8 cellular contexts compared by ENCODE assay signal in the genomic region with DNA sequence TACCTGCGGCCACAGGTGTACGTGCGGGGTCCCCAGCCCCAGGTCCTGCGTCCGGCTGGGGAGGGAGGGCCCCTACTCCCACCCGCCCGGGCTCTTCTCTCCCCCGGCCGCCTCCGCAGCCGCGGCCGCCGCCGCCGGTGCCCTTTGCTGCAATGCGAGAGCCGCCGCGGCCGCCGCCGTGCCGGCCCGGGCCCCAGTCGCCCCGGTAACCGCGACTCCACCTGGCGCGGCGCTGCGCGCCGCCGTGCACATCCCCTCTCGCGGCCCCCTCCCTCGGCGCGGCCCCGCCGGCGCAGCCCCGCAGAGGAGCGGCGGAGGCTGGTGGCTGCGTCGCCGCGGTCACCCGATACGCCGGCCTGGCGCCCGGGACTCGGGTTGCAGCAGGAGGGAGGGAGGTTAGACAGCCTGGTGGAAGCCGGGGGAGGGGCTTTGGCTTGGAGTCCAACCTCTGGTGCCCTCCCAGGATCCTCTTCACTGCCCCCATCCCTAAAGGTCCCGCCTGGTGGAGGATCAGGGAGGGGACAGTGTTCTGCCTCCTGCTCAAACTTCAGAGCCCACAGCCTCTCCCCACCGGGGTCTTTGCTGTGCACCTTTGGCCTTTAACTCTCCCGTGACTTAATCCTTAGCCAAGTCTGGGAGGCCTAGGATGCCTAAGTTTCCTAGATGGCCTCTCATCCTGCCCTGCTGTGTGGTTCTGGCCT. TPM values are rescaled to one million over a fixed set of nuclear protein-coding genes. Genes with fewer than 3 reads are reported as not detected.
DNase-seq lines count a peak whose midpoint lies in the region; ATAC-seq and TF ChIP-seq lines count a peak whose summit lies in the region.

No MANE protein-coding gene starts in this region.

- H3K4me2 ChIP-seq in hepatocyte = peak overlapping the region; percentile 93
- H3K4me2 ChIP-seq in skeletal muscle satellite cell (ENCODE audit: low read length) = peak overlapping the region; percentile 44

- peaks cover 9% of the 10 kb centered on the region for H3K4me1 ChIP-seq in cardiac muscle cell (ENCODE audit: low read depth)
- peaks cover 10% of the 10 kb centered on the region for H3K4me1 ChIP-seq in Panc1 (ENCODE audit: control insufficient read depth, insufficient read depth, low read length)
- no peaks in the 10 kb centered on the region for H3K4me1 ChIP-seq in hepatocyte (ENCODE audit: insufficient read depth)
- H3K4me1 ChIP-seq in skeletal muscle satellite cell (ENCODE audit: control insufficient read depth, insufficient read depth, low read length) = no peaks in the 10 kb centered on the region

- no peaks in the 10 kb centered on the region for H3K9me3 ChIP-seq in cardiac muscle cell (ENCODE audit: low read depth)
- no peaks in the 10 kb centered on the region for H3K9me3 ChIP-seq in Panc1 (ENCODE audit: control insufficient read depth, insufficient read depth, low read depth, low read length)
- no peaks in the 10 kb centered on the region for H3K9me3 ChIP-seq in hepatocyte (ENCODE audit: low read depth)
- no peaks in the 10 kb centered on the region for H3K9me3 ChIP-seq in skeletal muscle satellite cell (replicated peaks; ENCODE audit: low read length)

- in situ Hi-C loops in Panc1 (cut with HindIII; ENCODE audit: low pct_unique_long_range_greater_than_20kb, low sequenced_read_pairs) = no loop called here

- WGBS in hepatocyte (ENCODE audit: low lambda C conversion rate, missing lambda C conversion rate) = 4% methylated on average over 25 of the region's 61 CpGs

- H2AFZ ChIP-seq in hepatocyte = no peak overlapping the region

- H3K79me2 ChIP-seq in hepatocyte = no peaks in the 10 kb centered on the region

- intact Hi-C loops in Right ventricle myocardium superior (cut with DNase I) (loop anchor here (5.0 kb wide), 1 partner anchor 94 kb away; no protein-coding TSS in a partner anchor), Panc1 (cut with micrococcal nuclease; ENCODE audit: unreplicated experiment) (no loop called here)
- intact Hi-C loops in activated T-helper 1 cell treated with anti-CD3 and anti-CD28 coated beads, Interleukin-12 subunit alpha, Interleukin-12 subunit beta, Interleukin-2, Interleukin-4 antibody, amounts not matched to agents 30 ng/mL and 10 ng/mL and 1 ng/mL, durations not matched to agents 14 hours and 24 hours and 36 hours (cut with micrococcal nuclease) = loop anchor here (10.0 kb wide), 1 partner anchor 828 kb away; the partner anchor contains the start of gene HNF1B

- DNase-seq in cardiac muscle cell (ENCODE audit: low read depth in 1 of 2, low spot score in 1 of 2) (peak in 1 of 2 donors; percentile 83), Right ventricle myocardium superior (no peak), Panc1 (ENCODE audit: low read depth, low spot score) (no peak), hepatocyte (ENCODE audit: low spot score) (peak; percentile 72)
- DNase-seq in activated T-helper 1 cell treated with anti-CD3 and anti-CD28 coated beads, Interleukin-12 subunit alpha, Interleukin-12 subunit beta, Interleukin-2, Interleukin-4 antibody, amounts not matched to agents 30 ng/mL and 10 ng/mL and 1 ng/mL, durations not matched to agents 14 hours and 24 hours and 36 hours (ENCODE audit: low spot score) = no peak

- H3K4me3 ChIP-seq in cardiac muscle cell = peak overlapping the region; percentile 57
- peak overlapping the region; percentile 32 to 34 for H3K4me3 ChIP-seq in Panc1 (ENCODE audit: low read depth in 2 of 2, low read length in 2 of 2)
- H3K4me3 ChIP-seq in hepatocyte = peak overlapping the region; percentile 29
- no peak overlapping the region for H3K4me3 ChIP-seq in skeletal muscle satellite cell (ENCODE audit: low read length)

- POLR2A ChIA-PET in Panc1 (lab: Charles Lee) = no interaction called here

- H3K27ac Mint-ChIP-seq in activated T-helper 1 cell treated with anti-CD3 and anti-CD28 coated beads, Interleukin-12 subunit alpha, Interleukin-12 subunit beta, Interleukin-2, Interleukin-4 antibody, amounts not matched to agents 30 ng/mL and 10 ng/mL and 1 ng/mL, durations not matched to agents 14 hours and 24 hours and 36 hours = no peak overlapping the region

- H4K20me1 ChIP-seq in hepatocyte (ENCODE audit: insufficient read depth, poor library complexity, severe bottlenecking) = no peaks in the 10 kb centered on the region

- H3K27me3 Mint-ChIP-seq in activated T-helper 1 cell treated with anti-CD3 and anti-CD28 coated beads, Interleukin-12 subunit alpha, Interleukin-12 subunit beta, Interleukin-2, Interleukin-4 antibody, amounts not matched to agents 30 ng/mL and 10 ng/mL and 1 ng/mL, durations not matched to agents 14 hours and 24 hours and 36 hours (ENCODE audit: insufficient read depth) = peaks cover 69% of the 10 kb centered on the region

- H3K9me3 Mint-ChIP-seq in activated T-helper 1 cell treated with anti-CD3 and anti-CD28 coated beads, Interleukin-12 subunit alpha, Interleukin-12 subunit beta, Interleukin-2, Interleukin-4 antibody, amounts not matched to agents 30 ng/mL and 10 ng/mL and 1 ng/mL, durations not matched to agents 14 hours and 24 hours and 36 hours = no peaks in the 10 kb centered on the region

- BruUV-seq in Panc1 (replicated peaks; lab: Mats Ljungman, UMichigan) = no TSS peak

- CTCF ChIA-PET in Panc1 (lab: Charles Lee) = no interaction called here

- no peak overlapping the region for H3K9ac ChIP-seq in skeletal muscle satellite cell (ENCODE audit: low read depth, low read length)

- no peaks in the 10 kb centered on the region for H3K9me2 ChIP-seq in hepatocyte (replicated peaks; ENCODE audit: insufficient read depth)

- no peaks in the 10 kb centered on the region for H3K36me3 ChIP-seq in cardiac muscle cell
- H3K36me3 ChIP-seq in Panc1 (ENCODE audit: control insufficient read depth, insufficient read depth, low read length) = no peaks in the 10 kb centered on the region
- H3K36me3 ChIP-seq in hepatocyte (replicated peaks; ENCODE audit: insufficient read depth, low read depth) = no peaks in the 10 kb centered on the region
- no peaks in the 10 kb centered on the region for H3K36me3 ChIP-seq in skeletal muscle satellite cell (ENCODE audit: insufficient read depth, low read length)

- ATAC-seq in Right ventricle myocardium superior (ENCODE audit: poor library complexity) = no peak
- peak; percentile 63 for ATAC-seq in Panc1
- no peak for ATAC-seq in GM18873 (IDR thresholded peaks at IDR 0.05; ENCODE audit: low FRiP score, unreplicated experiment)
- ATAC-seq in HG02588 (IDR thresholded peaks at IDR 0.05; ENCODE audit: unreplicated experiment) = no peak

- H3K27ac ChIP-seq in cardiac muscle cell (no peak overlapping the region), Panc1 (ENCODE audit: low read length) (no peak overlapping the region), hepatocyte (no peak overlapping the region)

- H3K4me3 Mint-ChIP-seq in activated T-helper 1 cell treated with anti-CD3 and anti-CD28 coated beads, Interleukin-12 subunit alpha, Interleukin-12 subunit beta, Interleukin-2, Interleukin-4 antibody, amounts not matched to agents 30 ng/mL and 10 ng/mL and 1 ng/mL, durations not matched to agents 14 hours and 24 hours and 36 hours = no peak overlapping the region

- TF ChIP-seq CTCF in cardiac muscle cell (IDR thresholded peaks at IDR 0.05; ENCODE audit: low read depth, low read length) (no peak), Panc1 (IDR thresholded peaks at IDR 0.05) (no peak), hepatocyte (IDR thresholded peaks at IDR 0.05; ENCODE audit: poor library complexity) (no peak)

- peaks cover 65% of the 10 kb centered on the region for H3K27me3 ChIP-seq in cardiac muscle cell
- no peaks in the 10 kb centered on the region for H3K27me3 ChIP-seq in Panc1 (ENCODE audit: control insufficient read depth, insufficient read depth, low read length)
- peaks cover 84% of the 10 kb centered on the region for H3K27me3 ChIP-seq in hepatocyte
- peaks cover 94% of the 10 kb centered on the region for H3K27me3 ChIP-seq in skeletal muscle satellite cell (ENCODE audit: control insufficient read depth, insufficient read depth, low read length)

- no peaks in the 10 kb centered on the region for H3K36me3 Mint-ChIP-seq in activated T-helper 1 cell treated with anti-CD3 and anti-CD28 coated beads, Interleukin-12 subunit alpha, Interleukin-12 subunit beta, Interleukin-2, Interleukin-4 antibody, amounts not matched to agents 30 ng/mL and 10 ng/mL and 1 ng/mL, durations not matched to agents 14 hours and 24 hours and 36 hours (ENCODE audit: low read depth)

- H3K4me1 Mint-ChIP-seq in activated T-helper 1 cell treated with anti-CD3 and anti-CD28 coated beads, Interleukin-12 subunit alpha, Interleukin-12 subunit beta, Interleukin-2, Interleukin-4 antibody, amounts not matched to agents 30 ng/mL and 10 ng/mL and 1 ng/mL, durations not matched to agents 14 hours and 24 hours and 36 hours (ENCODE audit: low read depth) = peaks cover 5% of the 10 kb centered on the region

RNA-seq across cellular contexts. Expression of gene SRCIN1, which starts 32.9 kb away (rescaled TPM):
- total RNA-seq in cardiac muscle cell = 5.2 and 10.8 TPM in 2 replicates
- 2.3 and 4.6 TPM in 2 replicates for polyA plus RNA-seq in cardiac muscle cell
- total RNA-seq in Right ventricle myocardium superior = 2.3 TPM
- total RNA-seq in Panc1 (2021; ENCODE audit: unreplicated experiment) = 12.8 TPM
- 13.0 TPM for polyA plus RNA-seq in Panc1 (2012; ENCODE audit: insufficient read length)
- total RNA-seq in hepatocyte = 0.90 and 1.4 TPM in 2 replicates
- polyA plus RNA-seq in hepatocyte = 0.82 and 1.2 TPM in 2 replicates
- under 0.01 TPM in 1 of 2 replicates, not detected in the other for total RNA-seq in skeletal muscle satellite cell (2012; rRNA removed)
- total RNA-seq in activated T-helper 1 cell treated with anti-CD3 and anti-CD28 coated beads, Interleukin-12 subunit alpha, Interleukin-12 subunit beta, Interleukin-2, Interleukin-4 antibody, amounts not matched to agents 30 ng/mL and 10 ng/mL and 1 ng/mL, durations not matched to agents 14 hours and 24 hours and 36 hours = 0.22 and 0.44 TPM in 2 replicates
